ENCODE assay signal across 19 cellular contexts in genomic region chr3:153350420-153350819, GRCh38.
DNase-seq lines count a peak whose midpoint lies in the region; ATAC-seq and TF ChIP-seq lines count a peak whose summit lies in the region.
"Had no signal": no experiment of that assay in that cellular context is flagged by ENCODE, and none has a peak within 500 bp of the region (broad histone marks: within the 10 kb centered on the region; RNA-seq: fewer than 3 reads in every experiment).

No MANE protein-coding gene starts in this region.

- DNase-seq in AG09309 (ENCODE audit: low read depth), result peak; percentile 56
- peak; percentile 80 for DNase-seq in HS-5 (ENCODE audit: low read depth)
- peak; percentile 83 for DNase-seq in astrocyte of the hippocampus (ENCODE audit: low read depth, low spot score)
- DNase-seq in kidney glomerular epithelial cell (lab: John Stamatoyannopoulos, UW), result peak; percentile 93
- DNase-seq in lower lobe of right lung, result no peak
- no peak for DNase-seq in activated CD8-positive, alpha-beta memory T cell treated with anti-CD3 and anti-CD28 coated beads, Interleukin-2, amount 50 U/mL, for 48 hours
- DNase-seq in neural progenitor cell (ENCODE audit: low spot score), result no peak
- DNase-seq: activated T-cell treated with anti-CD3 and anti-CD28 coated beads for 4 hours; immature natural killer cell; NCI-H1417; NCI-H526 treated with DMSO at 0.1 percent for 48 hours; SIG-M5; stimulated activated CD4-positive, alpha-beta T cell treated with anti-CD3 and anti-CD28 coated beads, Interleukin-15, amount 100 ng/mL, for 24 hours; stimulated activated CD8-positive, alpha-beta memory T cell treated with anti-CD3 and anti-CD28 coated beads, Interleukin-4, amount 100 ng/mL, for 48 hours; WERI-Rb-1 had no signal

- H3K4me1 ChIP-seq in lower lobe of right lung, result no peaks in the 10 kb centered on the region
- no peaks in the 10 kb centered on the region for H3K4me1 ChIP-seq in neural progenitor cell

- ATAC-seq in HG02981 (IDR thresholded peaks at IDR 0.05; ENCODE audit: unreplicated experiment) (no peak), lower lobe of right lung (no peak)

- H3K9me3 ChIP-seq in lower lobe of right lung, result no peaks in the 10 kb centered on the region
- H3K9me3 ChIP-seq in neural progenitor cell (ENCODE audit: low read depth), result no peaks in the 10 kb centered on the region

- H3F3A ChIP-seq in neural progenitor cell (ENCODE audit: low read depth), result no peaks in the 10 kb centered on the region

- H3K4me3 ChIP-seq in AG09309 (ENCODE audit: control insufficient read depth, low read depth, low read length) (no peak overlapping the region), lower lobe of right lung (no peak overlapping the region), neural progenitor cell (no peak overlapping the region)

- H3K79me2 ChIP-seq in neural progenitor cell (ENCODE audit: low read depth), result no peaks in the 10 kb centered on the region

- no peaks in the 10 kb centered on the region for H4K20me1 ChIP-seq in neural progenitor cell (ENCODE audit: low read depth)

- peaks cover 3% of the 10 kb centered on the region for H3K4me1 Mint-ChIP-seq in neural progenitor cell
- H3K4me1 Mint-ChIP-seq: immature natural killer cell, nephron had no signal

- no peak overlapping the region for H3K9ac ChIP-seq in neural progenitor cell

- no peak overlapping the region for H3K4me3 Mint-ChIP-seq in neural progenitor cell
- H3K4me3 Mint-ChIP-seq: immature natural killer cell, nephron had no signal

- TF ChIP-seq CTCF in AG09309 (IDR thresholded peaks at IDR 0.05; ENCODE audit: control insufficient read depth, insufficient read depth, low read depth, low read length, missing control alignments), result no peak
- TF ChIP-seq CTCF in lower lobe of right lung (IDR thresholded peaks at IDR 0.05), result no peak
- no peak for TF ChIP-seq CTCF in neural progenitor cell (IDR thresholded peaks at IDR 0.05)

- H3K27me3 ChIP-seq in lower lobe of right lung (ENCODE audit: low read depth) (no peaks in the 10 kb centered on the region), neural progenitor cell (no peaks in the 10 kb centered on the region)

- H3K36me3 Mint-ChIP-seq in neural progenitor cell, result no peaks in the 10 kb centered on the region

- no peaks in the 10 kb centered on the region for H3K27me3 Mint-ChIP-seq in neural progenitor cell (ENCODE audit: insufficient read depth, low read depth)

- H3K36me3 ChIP-seq in lower lobe of right lung (no peaks in the 10 kb centered on the region), neural progenitor cell (no peaks in the 10 kb centered on the region)
- H3K36me3 ChIP-seq: WERI-Rb-1 had no signal

- intact Hi-C loops in lower lobe of right lung (cut with DNase I), result no loop called here

- peaks cover 8% of the 10 kb centered on the region for H3K9me3 Mint-ChIP-seq in neural progenitor cell

- no peak overlapping the region for H3K4me2 ChIP-seq in neural progenitor cell

- no peak overlapping the region for H3K27ac Mint-ChIP-seq in neural progenitor cell
- H3K27ac Mint-ChIP-seq: immature natural killer cell, nephron had no signal

- H2AFZ ChIP-seq in neural progenitor cell (replicated peaks), result no peak overlapping the region

- H3K27ac ChIP-seq in lower lobe of right lung, result no peak overlapping the region
- no peak overlapping the region for H3K27ac ChIP-seq in neural progenitor cell
- H3K27ac ChIP-seq: C4-2B, epithelial cell of prostate, WERI-Rb-1 had no signal

Comparison
In these comparisons a context has a peak if more than half of its experiments do, and no peak if none do; other contexts are left out.
1. DNase-seq: peak in AG09309 (single experiment), HS-5 (single experiment), astrocyte of the hippocampus (single experiment) and kidney glomerular epithelial cell (single experiment); none in lower lobe of right lung (single experiment), activated CD8-positive, alpha-beta memory T cell treated with anti-CD3 and anti-CD28 coated beads, Interleukin-2, amount 50 U/mL, for 48 hours (single experiment) and neural progenitor cell (single experiment).